In the genomic region with DNA sequence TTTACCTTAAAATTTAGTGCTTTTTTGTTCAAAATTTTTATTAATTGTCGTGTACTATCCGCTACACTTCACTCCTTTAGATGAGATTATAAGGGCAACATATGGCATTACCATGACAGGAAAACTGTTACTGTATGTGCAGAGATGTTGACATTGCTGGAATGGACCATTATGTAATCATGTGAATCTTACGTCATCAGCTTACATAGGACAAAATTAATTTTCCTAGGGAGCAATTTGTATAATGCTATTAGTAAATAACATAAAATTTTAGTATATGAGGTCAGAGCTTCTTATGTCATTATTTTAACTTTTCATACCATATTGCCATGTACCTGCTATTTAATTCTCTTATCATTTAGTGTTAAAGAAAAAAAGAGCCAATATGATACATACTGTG, we compare ENCODE assay signal across 7 cellular contexts.
"Had no signal": no experiment of that assay in that cellular context is flagged by ENCODE, and none has a peak within 500 bp of the region (broad histone marks: within the 10 kb centered on the region; RNA-seq: fewer than 3 reads in every experiment).

No MANE protein-coding gene starts in this region.

- DNase-seq: IMR-90, KBM-7, KG1 had no signal

- H3K9ac ChIP-seq: KMS-11 had no signal

- H3K4me3 ChIP-seq: K562 had no signal

- ATAC-seq: K562 had no signal

- H3K27ac ChIP-seq: HL-60, KMS-11 had no signal

- FAIRE-seq: HTR-8/SVneo, K562 had no signal

- H3K4me2 ChIP-seq: KMS-11 had no signal
